9 cellular contexts compared by ENCODE assay signal in the genomic region with DNA sequence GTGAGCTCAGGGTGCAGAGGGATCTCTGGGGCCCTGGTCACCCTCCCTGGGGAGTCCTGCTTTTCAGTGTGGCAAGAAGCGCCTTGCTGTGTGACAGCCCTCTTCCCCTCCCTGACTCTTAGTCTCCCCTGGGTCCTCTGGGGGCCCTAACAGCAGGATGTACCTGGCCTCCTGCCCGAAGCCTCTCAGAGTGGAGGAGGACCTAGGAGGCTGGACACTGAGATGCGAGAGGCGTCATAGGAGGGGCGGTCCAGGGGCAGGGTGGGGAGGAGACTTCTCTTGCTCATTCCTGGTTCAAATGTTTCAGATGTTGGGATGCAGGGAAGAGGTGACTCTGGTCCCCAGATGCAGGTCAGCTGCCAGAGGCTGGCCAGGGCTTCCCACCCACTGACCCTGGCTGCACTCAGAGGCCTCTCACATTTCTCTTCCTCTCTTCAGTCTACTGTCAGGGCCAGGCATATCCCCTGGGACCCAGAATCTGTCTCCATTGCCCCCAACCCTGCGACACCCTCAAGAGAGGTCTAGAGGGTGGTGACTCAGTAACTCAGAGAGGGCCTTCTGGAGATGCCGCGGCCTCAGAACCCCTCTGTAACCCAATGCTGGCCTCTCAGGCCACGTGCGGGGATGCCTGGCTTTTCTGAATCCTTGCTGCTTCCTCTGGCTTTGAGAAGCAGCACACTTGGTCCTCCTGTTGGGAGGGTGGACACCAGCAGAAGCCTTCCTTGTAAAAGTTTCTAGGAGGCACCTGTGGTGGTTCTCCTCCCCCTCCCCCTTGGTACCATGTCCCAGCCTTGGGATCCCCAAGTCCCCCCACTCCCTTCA. TPM values are rescaled to one million over a fixed set of nuclear protein-coding genes. Genes with fewer than 3 reads are reported as not detected.
DNase-seq lines count a peak whose midpoint lies in the region; ATAC-seq and TF ChIP-seq lines count a peak whose summit lies in the region.
"Had no signal": no experiment of that assay in that cellular context is flagged by ENCODE, and none has a peak within 500 bp of the region (broad histone marks: within the 10 kb centered on the region; RNA-seq: fewer than 3 reads in every experiment).

No MANE protein-coding gene starts in this region.

- peak; percentile 71 for DNase-seq in HFFc6
- peak; percentile 31 for DNase-seq in mammary epithelial cell
- peak; percentile 59 to 78 for DNase-seq in left colon
- peak; percentile 74 for DNase-seq in stromal cell of bone marrow (ENCODE audit: low read depth)
- no peak for DNase-seq in NCI-H2171 (lab: John Stamatoyannopoulos, UW)
- DNase-seq in AML-193 (lab: John Stamatoyannopoulos, UW): no peak
- no peak for DNase-seq in COLO668 (lab: John Stamatoyannopoulos, UW; ENCODE audit: unreplicated experiment)
- DNase-seq in activated CD4-positive, alpha-beta T cell treated with anti-CD3 and anti-CD28 coated beads, Interleukin-2, amount 10 ng/mL, durations not matched to agents 7 days and 5 days: no peak
- DNase-seq: NCI-H526 had no signal

- WGBS in mammary epithelial cell (ENCODE audit: low coverage, missing lambda C conversion rate): 74% methylated on average over 9 of the region's 10 CpGs

- H3K4me1 Mint-ChIP-seq in HFFc6 (ENCODE audit: low read depth): peaks cover 58% of the 10 kb centered on the region
- H3K4me1 Mint-ChIP-seq in activated CD4-positive, alpha-beta T cell treated with anti-CD3 and anti-CD28 coated beads, Interleukin-2, amount 10 ng/mL, durations not matched to agents 7 days and 5 days: no peaks in the 10 kb centered on the region

- H3K36me3 Mint-ChIP-seq in HFFc6 (ENCODE audit: low read depth): peaks cover 3% of the 10 kb centered on the region
- H3K36me3 Mint-ChIP-seq in activated CD4-positive, alpha-beta T cell treated with anti-CD3 and anti-CD28 coated beads, Interleukin-2, amount 10 ng/mL, durations not matched to agents 7 days and 5 days (ENCODE audit: low read depth): no peaks in the 10 kb centered on the region

- no peak for TF ChIP-seq CTCF in HFFc6 (IDR thresholded peaks at IDR 0.05)
- TF ChIP-seq CTCF in mammary epithelial cell (conservative IDR thresholded peaks at IDR 0.05 in 1 of 2, IDR thresholded peaks at IDR 0.05 in 1 of 2; ENCODE audit: extremely low read depth in 1 of 2, insufficient read depth in 1 of 2, low read depth in 1 of 2, low read length in 2 of 2): no peak

- H3K27ac ChIP-seq in mammary epithelial cell (ENCODE audit: insufficient read depth, low read depth, low read length): no peak overlapping the region

- H3K27me3 ChIP-seq in mammary epithelial cell (ENCODE audit: insufficient read depth, low read length): no peaks in the 10 kb centered on the region

- H3K4me1 ChIP-seq in mammary epithelial cell (ENCODE audit: insufficient read depth, low read length): peaks cover 31% of the 10 kb centered on the region

- POLR2A ChIA-PET in activated CD4-positive, alpha-beta T cell treated with anti-CD3 and anti-CD28 coated beads, Interleukin-2, amount 10 ng/mL, durations not matched to agents 7 days and 5 days (lab: Charles Lee): no interaction called here

- dilution Hi-C loops in mammary epithelial cell (cut with HindIII; ENCODE audit: low sequenced_read_pairs): no loop called here

- H3K27me3 Mint-ChIP-seq in HFFc6 (ENCODE audit: insufficient read depth): peaks cover 15% of the 10 kb centered on the region
- H3K27me3 Mint-ChIP-seq in activated CD4-positive, alpha-beta T cell treated with anti-CD3 and anti-CD28 coated beads, Interleukin-2, amount 10 ng/mL, durations not matched to agents 7 days and 5 days: no peaks in the 10 kb centered on the region

- no peaks in the 10 kb centered on the region for H3K36me3 ChIP-seq in mammary epithelial cell (ENCODE audit: insufficient read depth, low read length)

- ATAC-seq in left colon: no peak

- BruUV-seq in mammary epithelial cell (replicated peaks; lab: Mats Ljungman, UMichigan): no TSS peak

- H3K4me3 ChIP-seq in mammary epithelial cell (replicated peaks in 1 of 3; ENCODE audit: insufficient read depth in 1 of 3, low read depth in 2 of 3, low read length in 3 of 3): no peak overlapping the region

- no peaks in the 10 kb centered on the region for H3K9me3 ChIP-seq in mammary epithelial cell (replicated peaks; ENCODE audit: insufficient read depth, low read length)

- no peaks in the 10 kb centered on the region for H3K9me3 Mint-ChIP-seq in HFFc6
- H3K9me3 Mint-ChIP-seq in activated CD4-positive, alpha-beta T cell treated with anti-CD3 and anti-CD28 coated beads, Interleukin-2, amount 10 ng/mL, durations not matched to agents 7 days and 5 days: no peaks in the 10 kb centered on the region

- H3K9ac ChIP-seq in mammary epithelial cell (ENCODE audit: insufficient read depth, low read length): no peak overlapping the region

- in situ Hi-C loops in mammary epithelial cell (cut with MboI; ENCODE audit: low sequenced_read_pairs in 2 of 2): no loop called here

- H3K27ac Mint-ChIP-seq in HFFc6: peak overlapping the region; percentile 82
- no peak overlapping the region for H3K27ac Mint-ChIP-seq in activated CD4-positive, alpha-beta T cell treated with anti-CD3 and anti-CD28 coated beads, Interleukin-2, amount 10 ng/mL, durations not matched to agents 7 days and 5 days

- peak overlapping the region; percentile 34 for H3K4me2 ChIP-seq in mammary epithelial cell (ENCODE audit: insufficient read depth, low read depth, low read length)

- no peaks in the 10 kb centered on the region for H4K20me1 ChIP-seq in mammary epithelial cell (ENCODE audit: insufficient read depth, low read length)

- CTCF ChIA-PET in mammary epithelial cell (lab: Charles Lee; ENCODE audit: low non-redundant PET): interaction anchor here (1.3 kb wide), 1 partner anchor 306 kb away, joined by 5 read pairs; no protein-coding TSS in a partner anchor
- CTCF ChIA-PET in activated CD4-positive, alpha-beta T cell treated with anti-CD3 and anti-CD28 coated beads, Interleukin-2, amount 10 ng/mL, durations not matched to agents 7 days and 5 days (lab: Charles Lee): interaction anchor here (1.1 to 1.3 kb wide), 2 partner anchors 7 to 32 kb away, joined by 3 read pairs; no protein-coding TSS in a partner anchor

- intact Hi-C loops in mammary epithelial cell (cut with micrococcal nuclease) (no loop called here), left colon (cut with DNase I, micrococcal nuclease) (no loop called here)

- H2AFZ ChIP-seq in mammary epithelial cell (ENCODE audit: low read depth, low read length): peak overlapping the region; percentile 32

- H3K79me2 ChIP-seq in mammary epithelial cell (ENCODE audit: insufficient read depth, low read length): peaks cover 3% of the 10 kb centered on the region

- H3K4me3 Mint-ChIP-seq in HFFc6: peak overlapping the region; percentile 51
- no peak overlapping the region for H3K4me3 Mint-ChIP-seq in activated CD4-positive, alpha-beta T cell treated with anti-CD3 and anti-CD28 coated beads, Interleukin-2, amount 10 ng/mL, durations not matched to agents 7 days and 5 days

RNA-seq across cellular contexts. Expression of a gene that starts 25.9 kb away (rescaled TPM):
- 10 to 100 TPM; 23.3 to 28.1 (median 25.3) TPM for total RNA-seq in HFFc6 (2021; fragmentation: NEBNext Ultra II Directional; extraction: Animal tissue kit (Norgen Biotek cat#: 25700))
- total RNA-seq in mammary epithelial cell (10 to 100 TPM; 28.2 to 41.4 TPM), left colon (10 to 100 TPM; 24.3 to 29.3 TPM)
- 24.0 TPM for polyA plus RNA-seq in mammary epithelial cell
- 50.4 TPM for polyA minus RNA-seq in mammary epithelial cell
- total RNA-seq in activated CD4-positive, alpha-beta T cell treated with anti-CD3 and anti-CD28 coated beads, Interleukin-2, amount 10 ng/mL, durations not matched to agents 7 days and 5 days: under 1 TPM; 0.60 to 0.79 TPM

RNA-seq across cellular contexts. Expression of a gene that starts 33.6 kb away (rescaled TPM):
- total RNA-seq in HFFc6 (2021; fragmentation: NEBNext Ultra II Directional; extraction: Animal tissue kit (Norgen Biotek cat#: 25700)): 10 to 100 TPM; 55.1 to 62.9 (median 58.7) TPM
- 10 to 100 TPM; 46.5 to 62.8 TPM for total RNA-seq in mammary epithelial cell
- 113 TPM for polyA plus RNA-seq in mammary epithelial cell
- 22.7 TPM for polyA minus RNA-seq in mammary epithelial cell
- 10 to 100 TPM; 53.9 to 61.3 TPM for total RNA-seq in left colon
- total RNA-seq in activated CD4-positive, alpha-beta T cell treated with anti-CD3 and anti-CD28 coated beads, Interleukin-2, amount 10 ng/mL, durations not matched to agents 7 days and 5 days: 10 to 100 TPM; 79.1 to 81.4 TPM

RNA-seq across cellular contexts. Expression of a gene that starts 39.0 kb away (rescaled TPM):
- total RNA-seq in HFFc6 (2021; fragmentation: NEBNext Ultra II Directional; extraction: Animal tissue kit (Norgen Biotek cat#: 25700)): 100 to 1,000 TPM in 1 of 6 experiments, 10 to 100 TPM in 5; 81.2 to 111 (median 95.7) TPM
- total RNA-seq in mammary epithelial cell (10 to 100 TPM in 1 of 2 donors, 1 to 10 TPM in 1; 3.6 to 28.5 TPM), left colon (10 to 100 TPM in 1 of 2 donors, 1 to 10 TPM in 1; 2.1 to 12.2 TPM)
- 5.9 TPM for polyA plus RNA-seq in mammary epithelial cell
- 15.3 TPM for polyA minus RNA-seq in mammary epithelial cell
- not detected for total RNA-seq in activated CD4-positive, alpha-beta T cell treated with anti-CD3 and anti-CD28 coated beads, Interleukin-2, amount 10 ng/mL, durations not matched to agents 7 days and 5 days

RNA-seq across cellular contexts. Expression of a gene that starts 48.1 kb away (rescaled TPM):
- total RNA-seq in HFFc6 (2021; fragmentation: NEBNext Ultra II Directional; extraction: Animal tissue kit (Norgen Biotek cat#: 25700)): 10 to 100 TPM; 22.5 to 28.4 (median 25.1) TPM
- 10 to 100 TPM; 16.5 to 21.5 TPM for total RNA-seq in mammary epithelial cell
- 20.3 TPM for polyA plus RNA-seq in mammary epithelial cell
- 19.6 TPM for polyA minus RNA-seq in mammary epithelial cell
- 10 to 100 TPM; 14.9 to 16.8 TPM for total RNA-seq in left colon
- total RNA-seq in activated CD4-positive, alpha-beta T cell treated with anti-CD3 and anti-CD28 coated beads, Interleukin-2, amount 10 ng/mL, durations not matched to agents 7 days and 5 days: 10 to 100 TPM; 41.9 to 44.1 TPM

Comparison
In these comparisons a context has a peak if more than half of its experiments do, and no peak if none do; other contexts are left out.
1. DNase-seq: peak in HFFc6 (single experiment), mammary epithelial cell (single experiment), left colon (2 of 2) and stromal cell of bone marrow (single experiment); none in NCI-H2171 (single experiment), AML-193 (0 of 2), COLO668 (single experiment) and activated CD4-positive, alpha-beta T cell treated with anti-CD3 and anti-CD28 coated beads, Interleukin-2, amount 10 ng/mL, durations not matched to agents 7 days and 5 days (single experiment).
2. RNA of a gene that starts 25.9 kb away (total RNA-seq): 28.2 to 41.4 TPM in mammary epithelial cell, 24.3 to 29.3 TPM in left colon and 23.3 to 28.1 TPM in HFFc6; 0.60 to 0.79 TPM in activated CD4-positive, alpha-beta T cell treated with anti-CD3 and anti-CD28 coated beads, Interleukin-2, amount 10 ng/mL, durations not matched to agents 7 days and 5 days; every median in the first group is over 10 times any median in the second.